Comparison of ENCODE assay signal across 9 cellular contexts in the genomic region with DNA sequence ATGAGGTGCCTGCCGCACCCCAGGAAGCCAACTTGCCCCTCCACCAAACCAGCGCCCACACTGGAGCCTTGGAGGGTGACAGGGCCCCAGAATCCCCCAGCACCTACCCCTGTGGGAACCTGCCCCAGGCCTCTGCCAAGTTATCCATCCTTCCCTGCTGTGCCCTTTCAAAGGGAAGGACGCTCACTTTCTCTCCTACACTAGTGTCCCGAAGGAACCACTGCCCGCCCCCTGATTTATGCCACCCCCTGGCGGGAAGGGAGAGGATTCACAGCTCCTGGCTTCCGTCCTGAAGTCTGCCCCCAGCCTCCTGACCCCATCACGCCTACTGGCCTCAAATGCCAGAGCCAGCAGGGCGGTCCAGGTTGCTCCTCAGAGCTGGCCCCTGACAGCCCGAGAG. TPM values are rescaled to one million over a fixed set of nuclear protein-coding genes. Genes with fewer than 3 reads are reported as not detected.
DNase-seq lines count a peak whose midpoint lies in the region; ATAC-seq, FAIRE-seq and TF ChIP-seq lines count a peak whose summit lies in the region.
"Had no signal": no experiment of that assay in that cellular context is flagged by ENCODE, and none has a peak within 500 bp of the region (broad histone marks: within the 10 kb centered on the region; RNA-seq: fewer than 3 reads in every experiment).

No MANE protein-coding gene starts in this region.

- peak; percentile 21 for FAIRE-seq in HepG2 (lab: Jason Lieb, UNC)
- FAIRE-seq: endometrium had no signal

- in situ Hi-C loops in HepG2 (cut with HindIII; ENCODE audit: extremely low pct_ligation_motif_present, low pct_unique_long_range_greater_than_20kb), result no loop called here

- H3K4me2 ChIP-seq in HCT116 (ENCODE audit: low read length) (peak overlapping the region; percentile 87), HepG2 (ENCODE audit: low read depth, low read length) (peak overlapping the region; percentile 68)

- RAD21 ChIA-PET in HCT116 (lab: Charles Lee; ENCODE audit: low non-redundant PET in 1 of 2, low total read pairs in 2 of 2, uncharacterized antibody in 2 of 2, unreplicated experiment in 2 of 2), result no interaction called here

- H2AFZ ChIP-seq in HCT116 (ENCODE audit: low read depth, low read length, poor library complexity, severe bottlenecking) (no peak overlapping the region), HepG2 (ENCODE audit: low read length) (no peak overlapping the region)

- H4K20me1 ChIP-seq in HCT116 (ENCODE audit: insufficient read depth) (no peaks in the 10 kb centered on the region), HepG2 (ENCODE audit: insufficient read depth, low read length) (no peaks in the 10 kb centered on the region)

- no peaks in the 10 kb centered on the region for H3K9me3 ChIP-seq in HCT116 (ENCODE audit: control insufficient read depth in 1 of 2, insufficient read depth in 1 of 2, low read depth in 1 of 2, low read length in 2 of 2)
- H3K9me3 ChIP-seq in HepG2 (ENCODE audit: low read length), result no peaks in the 10 kb centered on the region
- no peaks in the 10 kb centered on the region for H3K9me3 ChIP-seq in left ventricle myocardium inferior (replicated peaks)

- peak; percentile 69 to 74 (median 72); a peak in 5 of 6 replicates for TF ChIP-seq CTCF in HCT116 (IDR thresholded peaks at IDR 0.05 in 2 of 3, conservative IDR thresholded peaks at IDR 0.05 in 1 of 3; ENCODE audit: borderline replicate concordance in 1 of 3, insufficient read depth in 1 of 3, low read depth in 2 of 3, low read length in 2 of 3)
- TF ChIP-seq CTCF in HepG2 (CRISPR knock-in tag; IDR thresholded peaks at IDR 0.05), result peak; percentile 74
- no peak for TF ChIP-seq CTCF in left ventricle myocardium inferior (IDR thresholded peaks at IDR 0.05; ENCODE audit: borderline replicate concordance)
- no peak for TF ChIP-seq CTCF in coronary artery (IDR thresholded peaks at IDR 0.05)

- TF ChIP-seq EP300 in HepG2 (IDR thresholded peaks at IDR 0.05; ENCODE audit: low read depth in 2 of 2, low read length in 2 of 2) (no peak), HepG2 (CRISPR knock-in tag; IDR thresholded peaks at IDR 0.05; ENCODE audit: borderline replicate concordance) (0 out of 2 replicates have a peak, but pooled peaks have one; percentile 18)

- CTCF ChIA-PET in HCT116 (lab: Charles Lee) (interaction anchor here (0.8 to 2.3 kb wide), 11 partner anchors 10 to 729 kb away, joined by 3 to 21 read pairs (median 5); a partner anchor contains a TSS), HepG2 (lab: Yijun Ruan, JAX; ENCODE audit: low intra/inter-chr PET ratio, low total read pairs) (interaction anchor here (1.2 kb wide), 1 partner anchor 22 kb away, joined by 5 read pairs; no protein-coding TSS in a partner anchor)

- no peaks in the 10 kb centered on the region for H3K9me2 ChIP-seq in HCT116 (ENCODE audit: insufficient read depth)

- TSS peak; percentile 49 for BruUV-seq in HCT116 (replicated peaks; lab: Mats Ljungman, UMichigan)
- BruUV-seq in HepG2 (replicated peaks; lab: Mats Ljungman, UMichigan), result no TSS peak

- H3K4me3 ChIP-seq in HCT116 (replicated peaks in 1 of 2; ENCODE audit: low read depth in 1 of 2, low read length in 2 of 2), result peak overlapping the region; percentile 61
- peak overlapping the region in 2 of 3 experiments; percentile 20 to 48; a peak in 2 of 6 replicates for H3K4me3 ChIP-seq in HepG2 (replicated peaks in 1 of 3; ENCODE audit: insufficient read depth in 1 of 3, low read depth in 2 of 3, low read length in 3 of 3)
- H3K4me3 ChIP-seq in left ventricle myocardium inferior, result no peak overlapping the region
- no peak overlapping the region for H3K4me3 ChIP-seq in coronary artery

- TF ChIP-seq POLR2A in HCT116 (IDR thresholded peaks at IDR 0.05; ENCODE audit: borderline replicate concordance, extremely low read depth, insufficient read depth, insufficient read length) (no peak), HepG2 (IDR thresholded peaks at IDR 0.05; ENCODE audit: insufficient read depth in 1 of 2, low read depth in 2 of 2, low read length in 2 of 2) (no peak)

- H3K4me1 ChIP-seq in HCT116 (ENCODE audit: control insufficient read depth in 1 of 2, insufficient read depth in 2 of 2, low read length in 2 of 2), result peaks cover 45 to 69% of the 10 kb centered on the region in 2 experiments
- H3K4me1 ChIP-seq in HepG2 (ENCODE audit: insufficient read depth, low read length), result peaks cover 41% of the 10 kb centered on the region
- H3K4me1 ChIP-seq in left ventricle myocardium inferior, result peaks cover 35% of the 10 kb centered on the region

- H3K27me3 ChIP-seq in HCT116 (ENCODE audit: insufficient read depth, low read length), result no peaks in the 10 kb centered on the region
- peaks cover 1 to 4% of the 10 kb centered on the region in 2 experiments; a peak in 2 of 5 replicates for H3K27me3 ChIP-seq in HepG2 (ENCODE audit: control insufficient read depth in 1 of 2, insufficient read depth in 2 of 2, low read length in 2 of 2)
- no peaks in the 10 kb centered on the region for H3K27me3 ChIP-seq in left ventricle myocardium inferior (ENCODE audit: low read depth)

- WGBS in HepG2 (ENCODE audit: low lambda C conversion rate), result 3% methylated on average over 5 of the region's 10 CpGs

- TF ChIP-seq RAD21 in HCT116 (IDR thresholded peaks at IDR 0.05; ENCODE audit: low read depth), result no peak
- no peak for TF ChIP-seq RAD21 in HepG2 (CRISPR knock-in tag; IDR thresholded peaks at IDR 0.05)

- peak overlapping the region; percentile 60 for H3K9ac ChIP-seq in HCT116 (ENCODE audit: low read length)
- peak overlapping the region; percentile 42; the same call in 1 of the 2 replicates for H3K9ac ChIP-seq in HepG2 (ENCODE audit: insufficient read depth, low read depth, low read length)

- intact Hi-C loops in HCT116 (cut with micrococcal nuclease) (no loop called here), HepG2 (cut with micrococcal nuclease; ENCODE audit: unreplicated experiment) (no loop called here), left ventricle myocardium inferior (cut with micrococcal nuclease) (no loop called here)

- no peaks in the 10 kb centered on the region; the same call in 1 of the 2 replicates for H3K79me2 ChIP-seq in HCT116 (ENCODE audit: insufficient read depth, low read length)
- H3K79me2 ChIP-seq in HepG2 (ENCODE audit: insufficient read depth, low read length), result no peaks in the 10 kb centered on the region

- DNase-seq in AG20443 (ENCODE audit: low spot score) (peak; percentile 48), HCT116 (ENCODE audit: low read depth, low spot score) (peak; percentile 66), anterior cingulate cortex (lab: John Stamatoyannopoulos, UW) (peak in 30 of 58 donors; percentile 9 to 68 (median 29)), HepG2 (ENCODE audit: low spot score) (peak; percentile 70), left ventricle myocardium inferior (no peak), coronary artery (ENCODE audit: low spot score) (no peak)
- no peak for DNase-seq in activated CD4-positive, CD25-positive, alpha-beta regulatory T cell treated with anti-CD3 and anti-CD28 coated beads, Interleukin-2, amount 50 U/mL, for 72 hours

- ATAC-seq in HCT116 (no peak; the same call in 1 of the 2 replicates), HepG2 (peak; percentile 26), GM19397 (IDR thresholded peaks at IDR 0.05; ENCODE audit: unreplicated experiment) (no peak)

- H3K36me3 ChIP-seq in HCT116 (ENCODE audit: control insufficient read depth in 1 of 2, insufficient read depth in 2 of 2, low read length in 2 of 2) (no peaks in the 10 kb centered on the region), HepG2 (replicated peaks in 1 of 2; ENCODE audit: control insufficient read depth in 1 of 2, insufficient read depth in 2 of 2, low read length in 2 of 2) (no peaks in the 10 kb centered on the region), left ventricle myocardium inferior (no peaks in the 10 kb centered on the region)

- POLR2A ChIA-PET in HCT116 (lab: Charles Lee) (interaction anchor here (0.6 to 0.7 kb wide), 2 partner anchors 32 to 38 kb away, joined by 3 read pairs; no protein-coding TSS in a partner anchor), HepG2 (lab: Yijun Ruan, JAX) (interaction anchor here (1.0 to 1.9 kb wide), 3 partner anchors 57 to 112 kb away, joined by 3 to 8 read pairs (median 4); a partner anchor contains a TSS)

- H3K27ac ChIP-seq in HCT116 (ENCODE audit: low read depth, low read length) (peak overlapping the region; percentile 40), HepG2 (ENCODE audit: extremely low read length, insufficient read depth, low read length) (no peak overlapping the region), left ventricle myocardium inferior (replicated peaks) (no peak overlapping the region), coronary artery (no peak overlapping the region)

RNA-seq across cellular contexts. Expression of a gene that starts 1.4 kb away (rescaled TPM):
- total RNA-seq in HCT116 (2021; ENCODE audit: unreplicated experiment), result 15.0 TPM
- 17.1 and 21.0 TPM in 2 replicates for polyA plus RNA-seq in HCT116 (2012)
- 1.3 and 1.7 TPM in 2 replicates for total RNA-seq in HepG2 (2016; rRNA removed; fragmentation: Illumina TruSeq; extraction: Trizol)
- 0.61 and 0.62 TPM in 2 replicates for total RNA-seq in HepG2 (2016; cell fraction: cytosol; rRNA removed; fragmentation: Illumina TruSeq; extraction: Trizol; ENCODE audit: low read depth)
- total RNA-seq in HepG2 (2016; cell fraction: insoluble cytoplasmic fraction; rRNA removed; fragmentation: Illumina TruSeq; extraction: Trizol), result 1.1 and 1.6 TPM in 2 replicates
- total RNA-seq in HepG2 (2016; cell fraction: membrane; rRNA removed; fragmentation: Illumina TruSeq; extraction: Trizol), result 1.6 and 1.7 TPM in 2 replicates
- total RNA-seq in HepG2 (2016; cell fraction: nucleus; rRNA removed; fragmentation: Illumina TruSeq; extraction: Trizol), result 1.2 and 1.7 TPM in 2 replicates
- polyA plus RNA-seq in HepG2 (2011; rRNA removed), result 2.4 and 3.1 TPM in 2 replicates
- 2.1 and 2.9 TPM in 2 replicates for polyA plus RNA-seq in HepG2 (2011; cell fraction: cytosol; rRNA removed)
- 8.0 and 8.2 TPM in 2 replicates for polyA plus RNA-seq in HepG2 (2011; cell fraction: nucleus; rRNA removed)
- 3.2 TPM in 2 replicates for polyA plus RNA-seq in HepG2 (2012)
- 0.58 and 0.84 TPM in 2 replicates for polyA plus RNA-seq in HepG2 (2016; cell fraction: cytosol; fragmentation: Illumina TruSeq; extraction: Trizol; ENCODE audit: low read depth)
- 1.7 and 2.0 TPM in 2 replicates for polyA plus RNA-seq in HepG2 (2016; cell fraction: insoluble cytoplasmic fraction; fragmentation: Illumina TruSeq; extraction: Trizol; ENCODE audit: low read depth)
- 1.4 and 1.6 TPM in 2 replicates for polyA plus RNA-seq in HepG2 (2016; cell fraction: membrane; fragmentation: Illumina TruSeq; extraction: Trizol; ENCODE audit: low read depth)
- polyA plus RNA-seq in HepG2 (2016; cell fraction: nucleus; fragmentation: Illumina TruSeq; extraction: Trizol; ENCODE audit: insufficient read depth, low read depth), result 3.6 and 4.8 TPM in 2 replicates
- polyA minus RNA-seq in HepG2 (2011; rRNA and poly(A)+ RNA removed; ENCODE audit: low replicate concordance), result 6.3 and 14.8 TPM in 2 replicates
- polyA minus RNA-seq in HepG2 (2011; cell fraction: cytosol; rRNA and poly(A)+ RNA removed), result 1.1 and 1.3 TPM in 2 replicates
- polyA minus RNA-seq in HepG2 (2011; cell fraction: nucleus; rRNA and poly(A)+ RNA removed), result 1.9 and 2.9 TPM in 2 replicates
- 22.9 TPM for total RNA-seq in left ventricle myocardium inferior

RNA-seq across cellular contexts. Expression of a gene that starts 42.7 kb away (rescaled TPM):
- 7.5 TPM for total RNA-seq in HCT116 (2021; ENCODE audit: unreplicated experiment)
- 5.2 and 6.0 TPM in 2 replicates for polyA plus RNA-seq in HCT116 (2012)
- 0.07 TPM in 2 replicates for total RNA-seq in HepG2 (2016; rRNA removed; fragmentation: Illumina TruSeq; extraction: Trizol)
- 0.30 TPM in 1 of 2 replicates, not detected in the other for total RNA-seq in HepG2 (2016; cell fraction: cytosol; rRNA removed; fragmentation: Illumina TruSeq; extraction: Trizol; ENCODE audit: low read depth)
- total RNA-seq in HepG2 (2016; cell fraction: insoluble cytoplasmic fraction; rRNA removed; fragmentation: Illumina TruSeq; extraction: Trizol), result 0.09 and 0.30 TPM in 2 replicates
- 0.15 and 0.17 TPM in 2 replicates for total RNA-seq in HepG2 (2016; cell fraction: membrane; rRNA removed; fragmentation: Illumina TruSeq; extraction: Trizol)
- 0.09 and 0.22 TPM in 2 replicates for total RNA-seq in HepG2 (2016; cell fraction: nucleus; rRNA removed; fragmentation: Illumina TruSeq; extraction: Trizol)
- polyA plus RNA-seq in HepG2 (2011; rRNA removed), result 0.17 TPM in 2 replicates
- 0.05 and 0.13 TPM in 2 replicates for polyA plus RNA-seq in HepG2 (2011; cell fraction: cytosol; rRNA removed)
- polyA plus RNA-seq in HepG2 (2011; cell fraction: nucleus; rRNA removed), result 0.73 and 1.3 TPM in 2 replicates
- polyA plus RNA-seq in HepG2 (2012), result 1.5 and 1.8 TPM in 2 replicates
- polyA plus RNA-seq in HepG2 (2016; cell fraction: cytosol; fragmentation: Illumina TruSeq; extraction: Trizol; ENCODE audit: low read depth), result 0.23 and 0.25 TPM in 2 replicates
- 0.54 and 0.83 TPM in 2 replicates for polyA plus RNA-seq in HepG2 (2016; cell fraction: insoluble cytoplasmic fraction; fragmentation: Illumina TruSeq; extraction: Trizol; ENCODE audit: low read depth)
- 0.34 and 0.41 TPM in 2 replicates for polyA plus RNA-seq in HepG2 (2016; cell fraction: membrane; fragmentation: Illumina TruSeq; extraction: Trizol; ENCODE audit: low read depth)
- 1.3 and 1.5 TPM in 2 replicates for polyA plus RNA-seq in HepG2 (2016; cell fraction: nucleus; fragmentation: Illumina TruSeq; extraction: Trizol; ENCODE audit: insufficient read depth, low read depth)
- 0.34 TPM in 1 of 2 replicates, not detected in the other for polyA minus RNA-seq in HepG2 (2011; rRNA and poly(A)+ RNA removed; ENCODE audit: low replicate concordance)
- 0.97 and 1.1 TPM in 2 replicates for polyA minus RNA-seq in HepG2 (2011; cell fraction: cytosol; rRNA and poly(A)+ RNA removed)
- polyA minus RNA-seq in HepG2 (2011; cell fraction: nucleus; rRNA and poly(A)+ RNA removed), result 0.25 and 0.26 TPM in 2 replicates
- total RNA-seq in left ventricle myocardium inferior, result not detected

RNA-seq across cellular contexts. Expression of a gene that starts 56.9 kb away (rescaled TPM):
- 18.1 TPM for total RNA-seq in HCT116 (2021; ENCODE audit: unreplicated experiment)
- polyA plus RNA-seq in HCT116 (2012), result 11.8 and 13.0 TPM in 2 replicates
- 4.0 and 8.0 TPM in 2 replicates for total RNA-seq in HepG2 (2016; rRNA removed; fragmentation: Illumina TruSeq; extraction: Trizol)
- total RNA-seq in HepG2 (2016; cell fraction: cytosol; rRNA removed; fragmentation: Illumina TruSeq; extraction: Trizol; ENCODE audit: low read depth), result 0.97 and 1.0 TPM in 2 replicates
- total RNA-seq in HepG2 (2016; cell fraction: insoluble cytoplasmic fraction; rRNA removed; fragmentation: Illumina TruSeq; extraction: Trizol), result 4.0 and 9.1 TPM in 2 replicates
- total RNA-seq in HepG2 (2016; cell fraction: membrane; rRNA removed; fragmentation: Illumina TruSeq; extraction: Trizol), result 2.2 and 3.4 TPM in 2 replicates
- 7.5 and 8.2 TPM in 2 replicates for total RNA-seq in HepG2 (2016; cell fraction: nucleus; rRNA removed; fragmentation: Illumina TruSeq; extraction: Trizol)
- 10.3 and 14.6 TPM in 2 replicates for polyA plus RNA-seq in HepG2 (2011; rRNA removed)
- 6.6 and 7.8 TPM in 2 replicates for polyA plus RNA-seq in HepG2 (2011; cell fraction: cytosol; rRNA removed)
- polyA plus RNA-seq in HepG2 (2011; cell fraction: nucleus; rRNA removed), result 7.6 and 8.4 TPM in 2 replicates
- 10.1 and 12.0 TPM in 2 replicates for polyA plus RNA-seq in HepG2 (2012)
- polyA plus RNA-seq in HepG2 (2016; cell fraction: cytosol; fragmentation: Illumina TruSeq; extraction: Trizol; ENCODE audit: low read depth), result 0.41 and 0.42 TPM in 2 replicates
- 2.8 and 3.6 TPM in 2 replicates for polyA plus RNA-seq in HepG2 (2016; cell fraction: insoluble cytoplasmic fraction; fragmentation: Illumina TruSeq; extraction: Trizol; ENCODE audit: low read depth)
- polyA plus RNA-seq in HepG2 (2016; cell fraction: membrane; fragmentation: Illumina TruSeq; extraction: Trizol; ENCODE audit: low read depth), result 0.65 and 1.00 TPM in 2 replicates
- 8.0 and 10.3 TPM in 2 replicates for polyA plus RNA-seq in HepG2 (2016; cell fraction: nucleus; fragmentation: Illumina TruSeq; extraction: Trizol; ENCODE audit: insufficient read depth, low read depth)
- 13.5 and 26.2 TPM in 2 replicates for polyA minus RNA-seq in HepG2 (2011; rRNA and poly(A)+ RNA removed; ENCODE audit: low replicate concordance)
- 10.5 and 13.4 TPM in 2 replicates for polyA minus RNA-seq in HepG2 (2011; cell fraction: cytosol; rRNA and poly(A)+ RNA removed)
- 5.5 and 7.0 TPM in 2 replicates for polyA minus RNA-seq in HepG2 (2011; cell fraction: nucleus; rRNA and poly(A)+ RNA removed)
- 0.44 TPM for total RNA-seq in left ventricle myocardium inferior

Comparison
In these comparisons a context has a peak if more than half of its experiments do, and no peak if none do; other contexts are left out.
1. DNase-seq: peak in AG20443 (single experiment), HCT116 (single experiment), anterior cingulate cortex (30 of 58) and HepG2 (single experiment); none in activated CD4-positive, CD25-positive, alpha-beta regulatory T cell treated with anti-CD3 and anti-CD28 coated beads, Interleukin-2, amount 50 U/mL, for 72 hours (single experiment), left ventricle myocardium inferior (single experiment) and coronary artery (single experiment).
2. H3K4me3 ChIP-seq: peak in HCT116 (2 of 2) and HepG2 (2 of 3); none in left ventricle myocardium inferior (single experiment) and coronary artery (single experiment).
3. CTCF ChIP-seq: peak in HCT116 (3 of 3) and HepG2 (single experiment); none in left ventricle myocardium inferior (single experiment) and coronary artery (single experiment).